Comparison of ENCODE assay signal across 1 cellular context in genomic region chr2:43190305-43191052, GRCh38.
TF ChIP-seq lines count a peak whose summit lies in the region.

No MANE protein-coding gene starts in this region.

TF ChIP-seq in A549, 52 proteins besides CTCF, POLR2A, EP300 and RAD21 (continued from another document):
- TF ChIP-seq HOXB13 (CRISPR knock-in tag; IDR thresholded peaks at IDR 0.05; ENCODE audit: low read depth): no peak
- no peak for TF ChIP-seq ZSCAN20 (CRISPR knock-in tag; IDR thresholded peaks at IDR 0.05)
- TF ChIP-seq ZFP36 (IDR thresholded peaks at IDR 0.05; ENCODE audit: borderline replicate concordance, partially characterized antibody): no peak
